ENCODE assay signal across 16 cellular contexts in genomic region chrX:68835468-68835867, GRCh38.
"Had no signal": no experiment of that assay in that cellular context is flagged by ENCODE, and none has a peak within 500 bp of the region (broad histone marks: within the 10 kb centered on the region; RNA-seq: fewer than 3 reads in every experiment).

No MANE protein-coding gene starts in this region.

- H3K27me3 ChIP-seq: gastroesophageal sphincter, right lobe of liver, upper lobe of right lung had no signal

- H3K9me3 Mint-ChIP-seq: activated naive CD8-positive, alpha-beta T cell treated with anti-CD3 and anti-CD28 coated beads, Interleukin-2, amount 50 U/mL, for 24 hours; activated T-helper 1 cell treated with anti-CD3 and anti-CD28 coated beads, Interleukin-12 subunit alpha, Interleukin-12 subunit beta, Interleukin-2, Interleukin-4 antibody, amounts not matched to agents 30 ng/mL and 10 ng/mL and 1 ng/mL, durations not matched to agents 14 hours and 24 hours and 36 hours; T-helper 2 cell treated with Interferon-gamma antibody and Interleukin-4, amounts not matched to agents 5 μg/mL and 100 μg/mL, for 36 hours had no signal

- H3K27ac Mint-ChIP-seq: activated naive CD8-positive, alpha-beta T cell treated with anti-CD3 and anti-CD28 coated beads, Interleukin-2, amount 50 U/mL, for 24 hours; activated T-helper 1 cell treated with anti-CD3 and anti-CD28 coated beads, Interleukin-12 subunit alpha, Interleukin-12 subunit beta, Interleukin-2, Interleukin-4 antibody, amounts not matched to agents 30 ng/mL and 10 ng/mL and 1 ng/mL, durations not matched to agents 14 hours and 24 hours and 36 hours; T-helper 2 cell treated with Interferon-gamma antibody and Interleukin-4, amounts not matched to agents 5 μg/mL and 100 μg/mL, for 36 hours had no signal

- DNase-seq: activated CD4-positive, alpha-beta T cell treated with anti-CD3 and anti-CD28 coated beads, Interleukin-2, amount 50 U/mL, for 48 hours; activated CD4-positive, CD25-positive, alpha-beta regulatory T cell treated with anti-CD3 and anti-CD28 coated beads, Interleukin-2, amount 50 U/mL, for 72 hours; activated naive CD4-positive, alpha-beta T cell; activated naive CD8-positive, alpha-beta T cell treated with anti-CD3 and anti-CD28 coated beads, Interleukin-2, amount 50 U/mL, for 24 hours; effector CD8-positive, alpha-beta T cell; left ventricle myocardium superior; nucleus accumbens; psoas muscle; stimulated activated CD4-positive, alpha-beta T cell treated with anti-CD3 and anti-CD28 coated beads, Interleukin-2, amount 100 ng/mL, for 24 hours; stimulated activated naive CD4-positive, alpha-beta T cell; SW 1271; upper lobe of right lung had no signal

- H3K36me3 ChIP-seq: right lobe of liver, upper lobe of right lung had no signal

- H3K4me3 ChIP-seq: gastroesophageal sphincter, psoas muscle, right lobe of liver, upper lobe of right lung had no signal

- H3K27me3 Mint-ChIP-seq: activated naive CD8-positive, alpha-beta T cell treated with anti-CD3 and anti-CD28 coated beads, Interleukin-2, amount 50 U/mL, for 24 hours had no signal

- H3K4me3 Mint-ChIP-seq: activated naive CD8-positive, alpha-beta T cell treated with anti-CD3 and anti-CD28 coated beads, Interleukin-2, amount 50 U/mL, for 24 hours; activated T-helper 1 cell treated with anti-CD3 and anti-CD28 coated beads, Interleukin-12 subunit alpha, Interleukin-12 subunit beta, Interleukin-2, Interleukin-4 antibody, amounts not matched to agents 30 ng/mL and 10 ng/mL and 1 ng/mL, durations not matched to agents 14 hours and 24 hours and 36 hours; T-helper 2 cell treated with Interferon-gamma antibody and Interleukin-4, amounts not matched to agents 5 μg/mL and 100 μg/mL, for 36 hours had no signal

- H3K27ac ChIP-seq: gastroesophageal sphincter, psoas muscle, right lobe of liver, upper lobe of right lung had no signal

- H3K4me1 ChIP-seq: right lobe of liver, upper lobe of right lung had no signal

- H3K9me3 ChIP-seq: gastroesophageal sphincter, psoas muscle, right lobe of liver, upper lobe of right lung had no signal
